8 cellular contexts compared by ENCODE assay signal in genomic region chr20:43537921-43538854, GRCh38. TPM values are rescaled to one million over a fixed set of nuclear protein-coding genes. Genes with fewer than 3 reads are reported as not detected.
DNase-seq lines count a peak whose midpoint lies in the region; ATAC-seq, FAIRE-seq and TF ChIP-seq lines count a peak whose summit lies in the region.

No MANE protein-coding gene starts in this region.

- intact Hi-C loops in Calu3 (cut with micrococcal nuclease; ENCODE audit: unreplicated experiment) = loop anchor here (1.0 to 5.0 kb wide), 4 partner anchors 18 to 544 kb away; partner anchors contain the start of gene IFT52

- peak; percentile 82 for DNase-seq in Calu3
- peak; percentile 93 for DNase-seq in HTR-8/SVneo (ENCODE audit: insufficient read length, low spot score)
- peak; percentile 73 for DNase-seq in RKO (ENCODE audit: low spot score)
- DNase-seq in activated naive CD4-positive, alpha-beta T cell (lab: John Stamatoyannopoulos, UW) = peak in 3 of 4 experiments; percentile 4 to 34 (median 26)
- DNase-seq in globus pallidus (ENCODE audit: low spot score) = peak; percentile 56
- peak; percentile 93 for DNase-seq in osteoblast (ENCODE audit: insufficient read length, low spot score, missing footprints)

- H3K4me2 ChIP-seq in osteoblast (ENCODE audit: insufficient read depth, low read length) = no peak overlapping the region

- no peaks in the 10 kb centered on the region for H3K27me3 Mint-ChIP-seq in Calu3 (ENCODE audit: unreplicated experiment)

- H3K4me3 ChIP-seq in osteoblast (ENCODE audit: insufficient read depth, low read length) = no peak overlapping the region

- no peaks in the 10 kb centered on the region for H3K79me2 ChIP-seq in osteoblast (ENCODE audit: insufficient read depth, low read length)

- peaks cover 7% of the 10 kb centered on the region for H4K20me1 ChIP-seq in osteoblast (ENCODE audit: insufficient read depth, low read length)

- no peaks in the 10 kb centered on the region for H3K36me3 ChIP-seq in osteoblast (ENCODE audit: insufficient read depth, low read length)

- H3K4me3 Mint-ChIP-seq in Calu3 (ENCODE audit: low read depth, unreplicated experiment) = no peak overlapping the region

- BruUV-seq in Calu3 (replicated peaks; lab: Mats Ljungman, UMichigan) = no TSS peak

- peak; percentile 97 for TF ChIP-seq CTCF in Calu3 (IDR thresholded peaks at IDR 0.05; ENCODE audit: unreplicated experiment)
- TF ChIP-seq CTCF in osteoblast (IDR thresholded peaks at IDR 0.05; ENCODE audit: extremely low read depth, low read depth, low read length) = peak; percentile 94

- no peak overlapping the region for H3K27ac ChIP-seq in osteoblast (ENCODE audit: low read depth, low read length)

- no peaks in the 10 kb centered on the region for H3K4me1 Mint-ChIP-seq in Calu3 (ENCODE audit: low read depth, unreplicated experiment)

- peak; percentile 93 for FAIRE-seq in HTR-8/SVneo (lab: Jason Lieb, UNC)

- no peaks in the 10 kb centered on the region for H3K9me3 ChIP-seq in osteoblast (ENCODE audit: low read depth, low read length)

- H3K27me3 ChIP-seq in osteoblast (ENCODE audit: insufficient read depth, low read length) = no peaks in the 10 kb centered on the region

- no peak overlapping the region for H2AFZ ChIP-seq in osteoblast (ENCODE audit: low read length)

- no peak for ATAC-seq in HG02763 (IDR thresholded peaks at IDR 0.05; ENCODE audit: unreplicated experiment)
- ATAC-seq in GM18861 (IDR thresholded peaks at IDR 0.05; ENCODE audit: unreplicated experiment) = no peak

- H3K36me3 Mint-ChIP-seq in Calu3 (ENCODE audit: insufficient read depth, unreplicated experiment) = peaks cover 42% of the 10 kb centered on the region

- peaks cover 14% of the 10 kb centered on the region for H3K4me1 ChIP-seq in osteoblast (ENCODE audit: insufficient read depth, low read length)

- H3K9me3 Mint-ChIP-seq in Calu3 (ENCODE audit: low read depth, unreplicated experiment) = no peaks in the 10 kb centered on the region

- CTCF ChIA-PET in Calu3 (lab: Charles Lee) = interaction anchor here (0.6 to 1.6 kb wide), 14 partner anchors 11 to 155 kb away, joined by 3 to 23 read pairs (median 6); partner anchors contain the start of genes IFT52, MYBL2 and SGK2

- H3K27ac Mint-ChIP-seq in Calu3 (ENCODE audit: unreplicated experiment) = no peak overlapping the region

RNA-seq across cellular contexts. Expression of gene SGK2, which starts 20.6 kb away (rescaled TPM):
- total RNA-seq in Calu3 (2022) (45.6 and 46.5 TPM in 2 replicates), osteoblast (under 0.01 and 0.29 TPM in 2 replicates)

RNA-seq across cellular contexts. Expression of gene L3MBTL1, which starts 30.7 kb away (rescaled TPM):
- total RNA-seq in Calu3 (2022) (39.7 and 42.3 TPM in 2 replicates), osteoblast (5.6 and 9.8 TPM in 2 replicates)

RNA-seq across cellular contexts. Expression of gene IFT52, which starts 52.5 kb away (rescaled TPM):
- total RNA-seq in Calu3 (2022) = 30.2 and 30.8 TPM in 2 replicates
- 63.0 and 73.7 TPM in 2 replicates for total RNA-seq in osteoblast

Comparison
In these comparisons a context has a peak if more than half of its experiments do, and no peak if none do; other contexts are left out.
1. DNase-seq: peak in every context shown above with its lines; median percentile 93 in HTR-8/SVneo; 93 in osteoblast; 82 in Calu3; 73 in RKO; 56 in globus pallidus; 26 in activated naive CD4-positive, alpha-beta T cell.
2. RNA of gene SGK2, which starts 20.6 kb away (total RNA-seq): 45.6 to 46.5 TPM in Calu3; under 0.01 to 0.29 TPM in osteoblast; every median in the first group is over 10 times any median in the second.